In genomic region chr20:52933867-52934266, GRCh38 we compare ENCODE assay signal across 27 cellular contexts. TPM values are rescaled to one million over a fixed set of nuclear protein-coding genes. Genes with fewer than 3 reads are reported as not detected.
"Had no signal": no experiment of that assay in that cellular context is flagged by ENCODE, and none has a peak within 500 bp of the region (broad histone marks: within the 10 kb centered on the region; RNA-seq: fewer than 3 reads in every experiment).

No MANE protein-coding gene starts in this region.

- DNase-seq: colonic mucosa; cortex of kidney; dermis blood vessel endothelial cell; dorsolateral prefrontal cortex; effector CD4-positive, alpha-beta T cell; effector CD8-positive, alpha-beta T cell; effector memory CD4-positive, alpha-beta T cell; effector memory CD8-positive, alpha-beta T cell; endodermal cell; erythroblast; esophagus squamous epithelium; foreskin fibroblast; foreskin keratinocyte; foreskin melanocyte; gastrocnemius medialis; glutamatergic neuron; head of caudate nucleus; heart left ventricle had no signal

- H3K4me1 ChIP-seq: colonic mucosa, esophagus muscularis mucosa, esophagus squamous epithelium, foreskin keratinocyte, gastrocnemius medialis, gastroesophageal sphincter, heart left ventricle had no signal

- H3K4me3 ChIP-seq: colonic mucosa, coronary artery, dorsolateral prefrontal cortex, esophagus muscularis mucosa, esophagus squamous epithelium, gastrocnemius medialis, gastroesophageal sphincter, heart left ventricle had no signal

- H3K9me3 ChIP-seq: colonic mucosa, esophagus muscularis mucosa, esophagus squamous epithelium, gastrocnemius medialis, gastroesophageal sphincter, heart left ventricle had no signal

- FAIRE-seq: endometrium, endothelial cell of umbilical vein, frontal cortex had no signal

- ATAC-seq: effector memory CD8-positive, alpha-beta T cell; esophagus mucosa; foreskin keratinocyte; gastrocnemius medialis; gastroesophageal sphincter; heart left ventricle had no signal

- H3K36me3 ChIP-seq: colonic mucosa, esophagus muscularis mucosa, esophagus squamous epithelium, gastrocnemius medialis, gastroesophageal sphincter, heart left ventricle had no signal

- H3K27ac Mint-ChIP-seq: dendritic cell treated with granulocyte-macrophage colony-stimulating factor and Interleukin-4, amounts not matched to agents 40 ng/mL and 50 ng/mL, for 4 days; effector memory CD8-positive, alpha-beta T cell; endodermal cell had no signal

- H3K27me3 ChIP-seq: colonic mucosa, dorsolateral prefrontal cortex, esophagus muscularis mucosa, esophagus squamous epithelium, foreskin keratinocyte, gastrocnemius medialis, gastroesophageal sphincter, heart left ventricle had no signal

- H3K27me3 Mint-ChIP-seq: dendritic cell treated with granulocyte-macrophage colony-stimulating factor and Interleukin-4, amounts not matched to agents 40 ng/mL and 50 ng/mL, for 4 days had no signal

- H3K4me3 Mint-ChIP-seq: dendritic cell treated with granulocyte-macrophage colony-stimulating factor and Interleukin-4, amounts not matched to agents 40 ng/mL and 50 ng/mL, for 4 days; effector memory CD8-positive, alpha-beta T cell; endodermal cell had no signal

- H3K9me3 Mint-ChIP-seq: effector memory CD8-positive, alpha-beta T cell had no signal

- H3K27ac ChIP-seq: colonic mucosa, coronary artery, dorsolateral prefrontal cortex, epithelial cell of prostate, esophagus muscularis mucosa, esophagus squamous epithelium, foreskin keratinocyte, gastrocnemius medialis, gastroesophageal sphincter, heart left ventricle had no signal

RNA-seq across cellular contexts. Expression of gene TSHZ2, which starts 38.3 kb away (rescaled TPM):
- total RNA-seq: endothelial cell of umbilical vein had no signal
- polyA plus RNA-seq: endothelial cell of umbilical vein had no signal
